In the genomic region with DNA sequence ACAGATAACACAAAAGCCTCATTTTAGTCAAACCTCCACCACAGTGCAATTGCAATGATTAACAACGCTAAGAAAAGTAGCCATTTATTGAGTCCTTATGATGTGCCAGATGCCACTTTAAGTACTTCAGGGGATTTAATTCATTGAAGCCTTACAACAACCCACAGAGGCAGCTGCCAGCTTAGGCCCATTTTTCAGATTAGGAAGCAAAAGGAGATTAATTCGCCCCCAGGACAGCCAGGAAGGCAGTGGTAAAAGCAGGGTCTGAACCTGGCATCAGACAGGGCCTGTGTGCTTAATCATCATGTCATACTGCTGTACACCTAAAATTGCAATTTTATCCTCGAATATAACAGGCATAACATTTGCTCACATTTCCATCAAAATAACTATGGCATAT, we compare ENCODE assay signal across 23 cellular contexts.
"Had no signal": no experiment of that assay in that cellular context is flagged by ENCODE, and none has a peak within 500 bp of the region (broad histone marks: within the 10 kb centered on the region; RNA-seq: fewer than 3 reads in every experiment).

No MANE protein-coding gene starts in this region.

- H3K27ac Mint-ChIP-seq: activated B cell treated with CpG ODN at 0.5 μM for 24 hours; activated CD4-positive, alpha-beta T cell treated with anti-CD3 and anti-CD28 coated beads, Interleukin-2, amount 10 ng/mL, durations not matched to agents 24 days and 14 days; activated CD8-positive, alpha-beta memory T cell treated with anti-CD3 and anti-CD28 coated beads, Interleukin-2, amount 10 ng/mL, durations not matched to agents 7 days and 5 days; activated naive CD8-positive, alpha-beta T cell treated with anti-CD3 and anti-CD28 coated beads, Interleukin-2, amount 50 U/mL, for 24 hours had no signal

- H3K4me3 Mint-ChIP-seq: activated B cell treated with CpG ODN at 0.5 μM for 24 hours; activated CD4-positive, alpha-beta T cell treated with anti-CD3 and anti-CD28 coated beads, Interleukin-2, amount 10 ng/mL, durations not matched to agents 24 days and 14 days; activated CD8-positive, alpha-beta memory T cell treated with anti-CD3 and anti-CD28 coated beads, Interleukin-2, amount 10 ng/mL, durations not matched to agents 7 days and 5 days; activated naive CD8-positive, alpha-beta T cell treated with anti-CD3 and anti-CD28 coated beads, Interleukin-2, amount 50 U/mL, for 24 hours; activated T-cell treated with anti-CD3 and anti-CD28 coated beads, Interleukin-2, amount 50 U/mL, for 4 hours; brain; central memory CD8-positive, alpha-beta T cell; T-helper 17 cell had no signal

- H3K27me3 Mint-ChIP-seq: activated B cell treated with CpG ODN at 0.5 μM for 24 hours; activated CD4-positive, alpha-beta T cell treated with anti-CD3 and anti-CD28 coated beads, Interleukin-2, amount 10 ng/mL, durations not matched to agents 24 days and 14 days; activated CD8-positive, alpha-beta memory T cell treated with anti-CD3 and anti-CD28 coated beads, Interleukin-2, amount 10 ng/mL, durations not matched to agents 7 days and 5 days; activated naive CD8-positive, alpha-beta T cell treated with anti-CD3 and anti-CD28 coated beads, Interleukin-2, amount 50 U/mL, for 24 hours; brain; central memory CD8-positive, alpha-beta T cell; T-helper 17 cell had no signal

- DNase-seq: activated B cell treated with CpG ODN at 0.5 μM for 24 hours; activated CD4-positive, alpha-beta T cell treated with anti-CD3 and anti-CD28 coated beads for 1 hour; activated CD4-positive, alpha-beta T cell treated with anti-CD3 and anti-CD28 coated beads, Interleukin-2, amount 10 ng/mL, durations not matched to agents 24 days and 14 days; activated CD4-positive, alpha-beta T cell treated with anti-CD3 and anti-CD28 coated beads, Interleukin-2, amount 50 U/mL, for 48 hours; activated CD8-positive, alpha-beta memory T cell treated with anti-CD3 and anti-CD28 coated beads, Interleukin-2, amount 10 ng/mL, durations not matched to agents 7 days and 5 days; activated effector memory CD4-positive, alpha-beta T cell treated with anti-CD3 and anti-CD28 coated beads, Interleukin-2, amount 50 U/mL, for 16 hours; activated naive CD4-positive, alpha-beta T cell treated with Interleukin-2 at 50 U/mL for 16 hours; activated naive CD8-positive, alpha-beta T cell treated with anti-CD3 and anti-CD28 coated beads, Interleukin-2, amount 50 U/mL, for 24 hours; activated T-cell treated with anti-CD3 and anti-CD28 coated beads, Interleukin-2, amount 50 U/mL, for 4 hours; amniotic stem cell; KG1; NCI-H1048; NCI-H1417 treated with DMSO at 0.1 percent for 48 hours; NCI-H187; NCI-H2081; NCI-H2227 treated with DMSO at 0.1 percent for 48 hours; NCI-H446 treated with DMSO at 0.1 percent for 48 hours; NCI-H526 treated with DMSO at 0.1 percent for 48 hours; SIG-M5; T-helper 17 cell; T-helper 9 cell had no signal

- H3K4me1 Mint-ChIP-seq: activated CD4-positive, alpha-beta T cell treated with anti-CD3 and anti-CD28 coated beads, Interleukin-2, amount 10 ng/mL, durations not matched to agents 24 days and 14 days; activated CD8-positive, alpha-beta memory T cell treated with anti-CD3 and anti-CD28 coated beads, Interleukin-2, amount 10 ng/mL, durations not matched to agents 7 days and 5 days had no signal
